Comparison of ENCODE assay signal across 8 cellular contexts in genomic region chr3:9808345-9809037, GRCh38. TPM values are rescaled to one million over a fixed set of nuclear protein-coding genes. Genes with fewer than 3 reads are reported as not detected.
A peak's percentile ranks its signal among the peaks of the same experiment; 100 is the strongest.
DNase-seq lines count a peak whose midpoint lies in the region; ATAC-seq and TF ChIP-seq lines count a peak whose summit lies in the region.

No MANE protein-coding gene starts in this region.

- peak; percentile 47 for TF ChIP-seq CTCF in retinal pigment epithelial cell (conservative IDR thresholded peaks at IDR 0.05; ENCODE audit: low read depth, low read length)

- H3K4me3 ChIP-seq in esophagus (ENCODE audit: low read depth in 1 of 2, low read length in 2 of 2) (no peak overlapping the region), retinal pigment epithelial cell (ENCODE audit: low read length) (no peak overlapping the region)

- peaks cover 3 to 6% of the 10 kb centered on the region in 2 donors for H3K4me1 ChIP-seq in esophagus (ENCODE audit: control insufficient read depth in 2 of 2, insufficient read depth in 2 of 2, low read length in 1 of 2)

- H3K27ac ChIP-seq in esophagus (ENCODE audit: low read depth in 2 of 2, low read length in 1 of 2) = peak overlapping the region; percentile 76 to 91

- 66 to 71% methylated on average over 7 of the region's 7 CpGs for WGBS in esophagus, 2 donors

- H3K9me3 ChIP-seq in esophagus (ENCODE audit: control insufficient read depth in 2 of 2, insufficient read depth in 1 of 2, low read depth in 1 of 2, low read length in 1 of 2) = no peaks in the 10 kb centered on the region

- no peaks in the 10 kb centered on the region for H3K27me3 ChIP-seq in esophagus (ENCODE audit: control insufficient read depth in 1 of 2, insufficient read depth in 2 of 2, low read length in 2 of 2)

- ATAC-seq in HG02623 (IDR thresholded peaks at IDR 0.05; ENCODE audit: unreplicated experiment) (peak; percentile 43), HG02884 (IDR thresholded peaks at IDR 0.05; ENCODE audit: unreplicated experiment) (no peak)

- peaks cover 26 to 30% of the 10 kb centered on the region in 2 donors for H3K36me3 ChIP-seq in esophagus (ENCODE audit: control insufficient read depth in 2 of 2, insufficient read depth in 2 of 2, low read length in 1 of 2)

- peak; percentile 43 for DNase-seq in NCI-H748 (lab: John Stamatoyannopoulos, UW; ENCODE audit: unreplicated experiment)
- no peak for DNase-seq in NCI-H748 treated with DMSO at 0.1 percent for 48 hours (lab: John Stamatoyannopoulos, UW)
- DNase-seq in NCI-H774 (lab: John Stamatoyannopoulos, UW) = peak; percentile 5
- DNase-seq in activated CD8-positive, alpha-beta memory T cell treated with anti-CD3 and anti-CD28 coated beads, Interleukin-2, amount 50 U/mL, for 1 hour (ENCODE audit: extremely low read depth) = peak; percentile 35
- no peak for DNase-seq in retinal pigment epithelial cell (ENCODE audit: low read depth)

RNA-seq across cellular contexts. Expression of gene TTLL3, which starts 1.6 kb away (rescaled TPM):
- polyA plus RNA-seq in esophagus = 10 to 100 TPM; 14.5 to 31.2 TPM

RNA-seq across cellular contexts. Expression of gene ARPC4, which starts 15.6 kb away (rescaled TPM):
- 100 to 1,000 TPM in 1 of 2 donors, 10 to 100 TPM in 1; 52.8 to 114 TPM for polyA plus RNA-seq in esophagus

RNA-seq across cellular contexts. Expression of gene TADA3, which starts 16.2 kb away (rescaled TPM):
- polyA plus RNA-seq in esophagus = 10 to 100 TPM; 22.9 to 29.9 TPM

RNA-seq across cellular contexts. Expression of gene RPUSD3, which starts 35.3 kb away (rescaled TPM):
- polyA plus RNA-seq in esophagus = 10 to 100 TPM; 30.7 to 31.6 TPM

RNA-seq across cellular contexts. Expression of gene CAMK1, which starts 38.7 kb away (rescaled TPM):
- polyA plus RNA-seq in esophagus = 1 to 10 TPM; 6.5 to 8.1 TPM

Comparison
In these comparisons a context has a peak if more than half of its experiments do, and no peak if none do; other contexts are left out.
1. DNase-seq: peak in NCI-H748 (single experiment), NCI-H774 (single experiment) and activated CD8-positive, alpha-beta memory T cell treated with anti-CD3 and anti-CD28 coated beads, Interleukin-2, amount 50 U/mL, for 1 hour (single experiment); none in NCI-H748 treated with DMSO at 0.1 percent for 48 hours (single experiment) and retinal pigment epithelial cell (single experiment).